ENCODE assay signal across 8 cellular contexts in genomic region chr17:82863941-82864720, GRCh38. TPM values are rescaled to one million over a fixed set of nuclear protein-coding genes. Genes with fewer than 3 reads are reported as not detected.
DNase-seq lines count a peak whose midpoint lies in the region; ATAC-seq and TF ChIP-seq lines count a peak whose summit lies in the region.

No MANE protein-coding gene starts in this region.

- DNase-seq in AG10803 (ENCODE audit: low read depth) (peak; percentile 87), RWPE2 (ENCODE audit: low spot score) (peak; percentile 54), activated gamma-delta T cell treated with Interleukin-2 at 50 U/mL for 16 hours (peak; percentile 86), immature natural killer cell (peak; percentile 89 to 93 (median 91)), endothelial cell (ENCODE audit: low spot score) (no peak)
- DNase-seq in stimulated activated CD8-positive, alpha-beta memory T cell treated with anti-CD3 and anti-CD28 coated beads, Interleukin-12 subunit alpha, Interleukin-12 subunit beta, amount 100 ng/mL, for 24 hours (ENCODE audit: extremely low read depth): peak; percentile 69

- peak; percentile 38 for TF ChIP-seq POLR2A in GM19099 (IDR thresholded peaks at IDR 0.05; ENCODE audit: extremely low read depth, insufficient read length, low read depth)

- H3K27ac Mint-ChIP-seq in immature natural killer cell (peak overlapping the region; percentile 95 to 98 (median 98)), endothelial cell (ENCODE audit: unreplicated experiment) (no peak overlapping the region)

- no peaks in the 10 kb centered on the region for H3K9me3 ChIP-seq in RWPE2 (ENCODE audit: severe bottlenecking)

- H3K4me3 Mint-ChIP-seq in immature natural killer cell: peak overlapping the region; percentile 75 to 91 (median 83)
- H3K4me3 Mint-ChIP-seq in endothelial cell (ENCODE audit: unreplicated experiment): no peak overlapping the region

- no peak overlapping the region for H3K4me3 ChIP-seq in AG10803 (ENCODE audit: low read length)
- no peak overlapping the region for H3K4me3 ChIP-seq in RWPE2 (ENCODE audit: severe bottlenecking)

- H3K36me3 Mint-ChIP-seq in immature natural killer cell (peaks cover 0 to 4% (median 3%) of the 10 kb centered on the region in 3 donors), endothelial cell (ENCODE audit: low read depth, unreplicated experiment) (no peaks in the 10 kb centered on the region)

- no peak overlapping the region for H3K27ac ChIP-seq in RWPE2 (ENCODE audit: poor library complexity, severe bottlenecking)

- peaks cover 11% of the 10 kb centered on the region for H3K4me1 ChIP-seq in RWPE2 (ENCODE audit: insufficient read depth, poor library complexity, severe bottlenecking)

- peak; percentile 61 for ATAC-seq in HG03196 (IDR thresholded peaks at IDR 0.05; ENCODE audit: unreplicated experiment)
- no peak for ATAC-seq in RWPE2 (ENCODE audit: low read depth)

- H3K4me1 Mint-ChIP-seq in immature natural killer cell (peaks cover 70 to 79% of the 10 kb centered on the region in 2 donors), endothelial cell (ENCODE audit: unreplicated experiment) (peaks cover 20% of the 10 kb centered on the region)

- H3K27me3 Mint-ChIP-seq in immature natural killer cell (ENCODE audit: low read depth in 3 of 3) (peaks cover 4 to 17% (median 15%) of the 10 kb centered on the region in 3 donors), endothelial cell (ENCODE audit: unreplicated experiment) (peaks cover 4% of the 10 kb centered on the region)

- H3K27me3 ChIP-seq in RWPE2 (ENCODE audit: insufficient read depth, poor library complexity, severe bottlenecking): no peaks in the 10 kb centered on the region

- no peaks in the 10 kb centered on the region for H3K9me3 Mint-ChIP-seq in immature natural killer cell
- no peaks in the 10 kb centered on the region for H3K9me3 Mint-ChIP-seq in endothelial cell (ENCODE audit: unreplicated experiment)

- TF ChIP-seq CTCF in AG10803 (conservative IDR thresholded peaks at IDR 0.05; ENCODE audit: low read length) (no peak), RWPE2 (IDR thresholded peaks at IDR 0.05; ENCODE audit: poor library complexity, severe bottlenecking) (no peak), endothelial cell (IDR thresholded peaks at IDR 0.05; ENCODE audit: unreplicated experiment) (no peak)

- no peaks in the 10 kb centered on the region for H3K36me3 ChIP-seq in RWPE2 (ENCODE audit: low read depth)

RNA-seq across cellular contexts. Expression of gene ZNF750, which starts 24.3 kb away (rescaled TPM):
- under 1 TPM in 1 of 3 donors, not detected in 2; 0.11 TPM for polyA plus RNA-seq in immature natural killer cell
- 0.31 TPM for total RNA-seq in endothelial cell (ENCODE audit: unreplicated experiment)
